In genomic region chr2:96265840-96266569, GRCh38 we compare ENCODE assay signal across 8 cellular contexts. TPM values are rescaled to one million over a fixed set of nuclear protein-coding genes. Genes with fewer than 3 reads are reported as not detected.
DNase-seq lines count a peak whose midpoint lies in the region; ATAC-seq and TF ChIP-seq lines count a peak whose summit lies in the region.

Gene CIAO1, plus strand, starts transcription at chr2:96266225. Its CDS starts 126 bp downstream, at chr2:96266351.
Gene TMEM127, minus strand, starts transcription at chr2:96265997. Its CDS starts 616 bp downstream, at chr2:96265381.

- H3K4me1 Mint-ChIP-seq in activated CD4-positive, alpha-beta T cell treated with anti-CD3 and anti-CD28 coated beads for 36 hours: peaks cover 57% of the 10 kb centered on the region

- H3K4me3 ChIP-seq in BE2C (ENCODE audit: low read depth, low read length) (peak within 1 kb of the TSS; percentile 91), choroid plexus epithelial cell (ENCODE audit: low read depth, low read length) (peak within 1 kb of the TSS; percentile 97)

- H3K27me3 ChIP-seq in BE2C: no peaks in the 10 kb centered on the region

- H3K9me3 Mint-ChIP-seq in activated CD4-positive, alpha-beta T cell treated with anti-CD3 and anti-CD28 coated beads for 36 hours (ENCODE audit: low read depth): no peaks in the 10 kb centered on the region

- H3K4me1 ChIP-seq in BE2C: no peaks in the 10 kb centered on the region; the same call in 1 of the 2 replicates

- H3K27ac Mint-ChIP-seq in activated CD4-positive, alpha-beta T cell treated with anti-CD3 and anti-CD28 coated beads for 36 hours: peak within 1 kb of the TSS; percentile 99

- POLR2A ChIA-PET in activated CD4-positive, alpha-beta T cell treated with anti-CD3 and anti-CD28 coated beads for 36 hours (lab: Charles Lee): interaction anchor here (1.2 kb wide), 1 partner anchor 65 kb away, joined by 5 read pairs; no protein-coding TSS in a partner anchor

- peak; percentile 89 for ATAC-seq in HG03442 (IDR thresholded peaks at IDR 0.05; ENCODE audit: unreplicated experiment)
- ATAC-seq in activated CD4-positive, alpha-beta T cell treated with anti-CD3 and anti-CD28 coated beads for 36 hours: peak; percentile 94

- H3K36me3 ChIP-seq in BE2C: peaks cover 9% of the 10 kb centered on the region

- no peaks in the 10 kb centered on the region for H3K27me3 Mint-ChIP-seq in activated CD4-positive, alpha-beta T cell treated with anti-CD3 and anti-CD28 coated beads for 36 hours

- DNase-seq in BE2C (peak; percentile 95), GM19238 (ENCODE audit: insufficient read length, low spot score) (peak; percentile 97), NCI-H524 (lab: John Stamatoyannopoulos, UW) (peak; percentile 94 to 95), choroid plexus epithelial cell (ENCODE audit: low read depth) (peak; percentile 99), kidney tubule cell (ENCODE audit: low spot score) (peak; percentile 98)
- DNase-seq in activated CD4-positive, alpha-beta T cell treated with anti-CD3 and anti-CD28 coated beads for 36 hours: peak; percentile 99
- DNase-seq in stimulated activated CD4-positive, alpha-beta T cell treated with anti-CD3 and anti-CD28 coated beads, Interleukin-1b, Interleukin-23, amount 100 ng/mL, for 24 hours (ENCODE audit: low read depth in 4 of 4, low spot score in 1 of 4): peak; percentile 86 to 98 (median 95)

- intact Hi-C loops in activated CD4-positive, alpha-beta T cell treated with anti-CD3 and anti-CD28 coated beads for 36 hours (cut with DNase I, micrococcal nuclease): loop anchor here (1.0 to 10.0 kb wide), 24 partner anchors 24 to 1399 kb away; partner anchors contain the start of genes ADRA2B (in 2 of the 2), SNRNP200 (in 2 of the 2), STARD7 (in 2 of the 2) and ACTR1B (in 1 of the 2)

- CTCF ChIA-PET in activated CD4-positive, alpha-beta T cell treated with anti-CD3 and anti-CD28 coated beads for 36 hours (lab: Charles Lee): interaction anchor here (0.9 to 1.9 kb wide), 5 partner anchors 14 to 127 kb away, joined by 4 to 10 read pairs (median 7); partner anchors contain the start of genes ASTL and STARD7

- peaks cover 35% of the 10 kb centered on the region for H3K36me3 Mint-ChIP-seq in activated CD4-positive, alpha-beta T cell treated with anti-CD3 and anti-CD28 coated beads for 36 hours (ENCODE audit: low read depth)

- no peaks in the 10 kb centered on the region for H3K9me3 ChIP-seq in BE2C

- H3K4me3 Mint-ChIP-seq in activated CD4-positive, alpha-beta T cell treated with anti-CD3 and anti-CD28 coated beads for 36 hours: peak within 1 kb of the TSS; percentile 99

- TF ChIP-seq CTCF in BE2C (IDR thresholded peaks at IDR 0.05; ENCODE audit: low read depth, low read length) (peak; percentile 22; the same call in 1 of the 2 replicates), choroid plexus epithelial cell (conservative IDR thresholded peaks at IDR 0.05; ENCODE audit: low read depth, low read length) (no peak)

RNA-seq across cellular contexts. Expression of gene CIAO1, which starts in this region (rescaled TPM):
- 73.9 TPM for polyA plus RNA-seq in BE2C (2012; ENCODE audit: insufficient read depth, insufficient read length, low read depth)
- total RNA-seq in activated CD4-positive, alpha-beta T cell treated with anti-CD3 and anti-CD28 coated beads for 36 hours: 10 to 100 TPM; 72.1 to 77.6 TPM

RNA-seq across cellular contexts. Expression of gene TMEM127, which starts in this region (rescaled TPM):
- polyA plus RNA-seq in BE2C (2012; ENCODE audit: insufficient read depth, insufficient read length, low read depth): 16.8 TPM
- total RNA-seq in activated CD4-positive, alpha-beta T cell treated with anti-CD3 and anti-CD28 coated beads for 36 hours: 10 to 100 TPM; 16.6 to 17.9 TPM

Comparison
In these comparisons a context has a peak if more than half of its experiments do, and no peak if none do; other contexts are left out.
1. Peak in every context shown above with its lines: DNase-seq, ATAC-seq and H3K4me3 ChIP-seq.